ENCODE assay signal across 1 cellular context in genomic region chrX:11341274-11342256, GRCh38.
A peak's percentile ranks its signal among the peaks of the same experiment; 100 is the strongest.
TF ChIP-seq lines count a peak whose summit lies in the region.

No MANE protein-coding gene starts in this region.

TF ChIP-seq in K562, 482 proteins besides CTCF, POLR2A, EP300 and RAD21 (continued from another document):
- TF ChIP-seq PBX2 (CRISPR knock-in tag; IDR thresholded peaks at IDR 0.05; ENCODE audit: low read depth) (no peak), PBX2 (tag; conservative IDR thresholded peaks at IDR 0.05; ENCODE audit: low read depth) (peak; percentile 61; the same call in 1 of the 2 replicates), RBFOX2 (IDR thresholded peaks at IDR 0.05; ENCODE audit: low read depth, low read length) (no peak), FOXK1 (CRISPR knock-in tag; IDR thresholded peaks at IDR 0.05; ENCODE audit: borderline replicate concordance) (no peak), MEF2D (tag; conservative IDR thresholded peaks at IDR 0.05; ENCODE audit: low read depth) (peak; percentile 57; the same call in 1 of the 2 replicates), ZNF586 (CRISPR knock-in tag; conservative IDR thresholded peaks at IDR 0.05) (no peak), NR4A1 (CRISPR knock-in tag; IDR thresholded peaks at IDR 0.05) (no peak), NR4A1 (tag; IDR thresholded peaks at IDR 0.05) (peak; percentile 70; the same call in 1 of the 2 replicates), MCM7 (IDR thresholded peaks at IDR 0.05) (no peak), KLF13 (tag; IDR thresholded peaks at IDR 0.05; ENCODE audit: borderline replicate concordance, low read depth) (no peak), TSHZ1 (CRISPR knock-in tag; IDR thresholded peaks at IDR 0.05) (no peak), HDAC2 (IDR thresholded peaks at IDR 0.05) (peak; percentile 71; the same call in 1 of the 2 replicates), DACH1 (IDR thresholded peaks at IDR 0.05; ENCODE audit: partially characterized antibody) (peak; percentile 64), GTF2E2 (tag; IDR thresholded peaks at IDR 0.05) (peak; percentile 82)
- TF ChIP-seq, protein P1, sequence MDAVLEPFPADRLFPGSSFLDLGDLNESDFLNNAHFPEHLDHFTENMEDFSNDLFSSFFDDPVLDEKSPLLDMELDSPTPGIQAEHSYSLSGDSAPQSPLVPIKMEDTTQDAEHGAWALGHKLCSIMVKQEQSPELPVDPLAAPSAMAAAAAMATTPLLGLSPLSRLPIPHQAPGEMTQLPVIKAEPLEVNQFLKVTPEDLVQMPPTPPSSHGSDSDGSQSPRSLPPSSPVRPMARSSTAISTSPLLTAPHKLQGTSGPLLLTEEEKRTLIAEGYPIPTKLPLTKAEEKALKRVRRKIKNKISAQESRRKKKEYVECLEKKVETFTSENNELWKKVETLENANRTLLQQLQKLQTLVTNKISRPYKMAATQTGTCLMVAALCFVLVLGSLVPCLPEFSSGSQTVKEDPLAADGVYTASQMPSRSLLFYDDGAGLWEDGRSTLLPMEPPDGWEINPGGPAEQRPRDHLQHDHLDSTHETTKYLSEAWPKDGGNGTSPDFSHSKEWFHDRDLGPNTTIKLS (IDR thresholded peaks at IDR 0.05; ENCODE audit: borderline replicate concordance, low read depth) = no peak
